Comparison of ENCODE assay signal across 9 cellular contexts in genomic region chr4:112348488-112349158, GRCh38. TPM values are rescaled to one million over a fixed set of nuclear protein-coding genes. Genes with fewer than 3 reads are reported as not detected.
DNase-seq lines count a peak whose midpoint lies in the region; ATAC-seq and TF ChIP-seq lines count a peak whose summit lies in the region.
"Had no signal": no experiment of that assay in that cellular context is flagged by ENCODE, and none has a peak within 500 bp of the region (broad histone marks: within the 10 kb centered on the region; RNA-seq: fewer than 3 reads in every experiment).

No MANE protein-coding gene starts in this region.

- H3K9me3 ChIP-seq in neural progenitor cell (ENCODE audit: low read depth): no peaks in the 10 kb centered on the region

- peak overlapping the region; percentile 49 for H3K4me3 Mint-ChIP-seq in neural progenitor cell
- H3K4me3 Mint-ChIP-seq in activated naive CD4-positive, alpha-beta T cell treated with anti-CD3 and anti-CD28 coated beads for 36 hours: no peak overlapping the region

- H3K79me2 ChIP-seq in neural progenitor cell (ENCODE audit: low read depth): no peaks in the 10 kb centered on the region

- CTCF ChIA-PET in activated naive CD4-positive, alpha-beta T cell treated with anti-CD3 and anti-CD28 coated beads for 36 hours (lab: Charles Lee): interaction anchor here (1.4 kb wide), 1 partner anchor 12 kb away, joined by 4 read pairs; no protein-coding TSS in a partner anchor

- DNase-seq in H4 (ENCODE audit: low spot score) (peak; percentile 69), NCI-H524 treated with DMSO at 0.1 percent for 48 hours (lab: John Stamatoyannopoulos, UW) (peak; percentile 24), epithelial cell of esophagus (ENCODE audit: low read depth) (peak; percentile 86), neural progenitor cell (ENCODE audit: low spot score) (peak; percentile 81), SKM-1 (lab: John Stamatoyannopoulos, UW; ENCODE audit: unreplicated experiment) (no peak)
- no peak for DNase-seq in activated naive CD4-positive, alpha-beta T cell treated with anti-CD3 and anti-CD28 coated beads for 36 hours

- intact Hi-C loops in activated naive CD4-positive, alpha-beta T cell treated with anti-CD3 and anti-CD28 coated beads for 36 hours (cut with micrococcal nuclease): no loop called here

- H3K36me3 Mint-ChIP-seq in neural progenitor cell: no peaks in the 10 kb centered on the region
- H3K36me3 Mint-ChIP-seq in activated naive CD4-positive, alpha-beta T cell treated with anti-CD3 and anti-CD28 coated beads for 36 hours (ENCODE audit: low read depth): peaks cover 7% of the 10 kb centered on the region

- peak; percentile 64 for TF ChIP-seq CTCF in epithelial cell of esophagus (IDR thresholded peaks at IDR 0.05; ENCODE audit: insufficient read depth, low read depth, low read length, missing control alignments)
- TF ChIP-seq CTCF in neural progenitor cell (IDR thresholded peaks at IDR 0.05): peak; percentile 57

- no peak overlapping the region for H3K27ac Mint-ChIP-seq in neural progenitor cell
- no peak overlapping the region for H3K27ac Mint-ChIP-seq in activated naive CD4-positive, alpha-beta T cell treated with anti-CD3 and anti-CD28 coated beads for 36 hours

- H3K9ac ChIP-seq in neural progenitor cell: no peak overlapping the region

- peaks cover 38% of the 10 kb centered on the region for H3F3A ChIP-seq in neural progenitor cell (ENCODE audit: low read depth)

- H4K20me1 ChIP-seq in neural progenitor cell (ENCODE audit: low read depth): no peaks in the 10 kb centered on the region

- H3K27me3 Mint-ChIP-seq in neural progenitor cell (ENCODE audit: insufficient read depth, low read depth): peaks cover 13% of the 10 kb centered on the region
- no peaks in the 10 kb centered on the region for H3K27me3 Mint-ChIP-seq in activated naive CD4-positive, alpha-beta T cell treated with anti-CD3 and anti-CD28 coated beads for 36 hours (ENCODE audit: low read depth)

- no peak overlapping the region for H2AFZ ChIP-seq in neural progenitor cell (replicated peaks)

- H3K4me3 ChIP-seq in epithelial cell of esophagus (ENCODE audit: low read length) (peak overlapping the region; percentile 4), neural progenitor cell (no peak overlapping the region)

- H3K27me3 ChIP-seq in neural progenitor cell: peaks cover 8% of the 10 kb centered on the region
- H3K27me3 ChIP-seq: tibial nerve had no signal

- ATAC-seq in HG02884 (IDR thresholded peaks at IDR 0.05; ENCODE audit: unreplicated experiment) (no peak), GM18873 (IDR thresholded peaks at IDR 0.05; ENCODE audit: low FRiP score, unreplicated experiment) (no peak)

- no peak overlapping the region for H3K27ac ChIP-seq in neural progenitor cell

- no peaks in the 10 kb centered on the region for H3K36me3 ChIP-seq in neural progenitor cell

- H3K4me1 ChIP-seq in neural progenitor cell: peaks cover 45% of the 10 kb centered on the region

- peaks cover 34% of the 10 kb centered on the region for H3K4me1 Mint-ChIP-seq in neural progenitor cell
- no peaks in the 10 kb centered on the region for H3K4me1 Mint-ChIP-seq in activated naive CD4-positive, alpha-beta T cell treated with anti-CD3 and anti-CD28 coated beads for 36 hours (ENCODE audit: low read depth)

- H3K9me3 Mint-ChIP-seq in neural progenitor cell: no peaks in the 10 kb centered on the region
- H3K9me3 Mint-ChIP-seq in activated naive CD4-positive, alpha-beta T cell treated with anti-CD3 and anti-CD28 coated beads for 36 hours: no peaks in the 10 kb centered on the region

- H3K4me2 ChIP-seq in neural progenitor cell: peak overlapping the region; percentile 69

RNA-seq across cellular contexts. Expression of gene ALPK1, which starts 51.5 kb away (rescaled TPM):
- 9.0 and 15.7 TPM in 2 replicates for total RNA-seq in H4 (2014; rRNA removed; shearing (Covaris generic))
- total RNA-seq in neural progenitor cell (ENCODE audit: low replicate concordance): 0.19 and 0.41 TPM in 2 replicates
- total RNA-seq in activated naive CD4-positive, alpha-beta T cell treated with anti-CD3 and anti-CD28 coated beads for 36 hours: 10 to 100 TPM; 38.8 to 39.9 TPM

Comparison
In these comparisons a context has a peak if more than half of its experiments do, and no peak if none do; other contexts are left out.
1. DNase-seq: peak in H4 (single experiment), NCI-H524 treated with DMSO at 0.1 percent for 48 hours (single experiment), epithelial cell of esophagus (single experiment) and neural progenitor cell (single experiment); none in activated naive CD4-positive, alpha-beta T cell treated with anti-CD3 and anti-CD28 coated beads for 36 hours (single experiment) and SKM-1 (single experiment).